11 cellular contexts compared by ENCODE assay signal in genomic region chr1:156691665-156692408, GRCh38. TPM values are rescaled to one million over a fixed set of nuclear protein-coding genes. Genes with fewer than 3 reads are reported as not detected.
DNase-seq lines count a peak whose midpoint lies in the region; FAIRE-seq and TF ChIP-seq lines count a peak whose summit lies in the region.
"Had no signal": no experiment of that assay in that cellular context is flagged by ENCODE, and none has a peak within 500 bp of the region (broad histone marks: within the 10 kb centered on the region; RNA-seq: fewer than 3 reads in every experiment).

No MANE protein-coding gene starts in this region.

- CTCF ChIA-PET in activated CD4-positive, alpha-beta memory T cell treated with anti-CD3 and anti-CD28 coated beads for 36 hours (lab: Charles Lee) = interaction anchor here (0.9 to 36.2 kb wide), 7 partner anchors 15 to 199 kb away, joined by 3 to 1179 read pairs (median 37); partner anchors contain the start of genes CRABP2, ISG20L2, METTL25B and NES

- peak overlapping the region; percentile 54 for H3K4me3 Mint-ChIP-seq in progenitor cell of endocrine pancreas (ENCODE audit: low read depth)
- no peak overlapping the region for H3K4me3 Mint-ChIP-seq in activated CD4-positive, alpha-beta memory T cell treated with anti-CD3 and anti-CD28 coated beads for 36 hours
- H3K4me3 Mint-ChIP-seq in activated T-helper 1 cell treated with anti-CD3 and anti-CD28 coated beads, Interleukin-12 subunit alpha, Interleukin-12 subunit beta, Interleukin-2, Interleukin-4 antibody, amounts not matched to agents 30 ng/mL and 10 ng/mL and 1 ng/mL, durations not matched to agents 14 hours and 24 hours and 36 hours = no peak overlapping the region
- H3K4me3 Mint-ChIP-seq: activated naive CD4-positive, alpha-beta T cell treated with anti-CD3 and anti-CD28 coated beads for 36 hours had no signal

- no peaks in the 10 kb centered on the region for H3K36me3 ChIP-seq in ES-I3 (ENCODE audit: insufficient read depth, low read length)
- H3K36me3 ChIP-seq in NT2/D1 (ENCODE audit: insufficient read depth, insufficient read length, low read length) = no peaks in the 10 kb centered on the region

- peak overlapping the region; percentile 17 for H3K9ac ChIP-seq in ES-I3 (ENCODE audit: low read depth, low read length)
- H3K9ac ChIP-seq in NT2/D1 (ENCODE audit: insufficient read length, low read depth) = peak overlapping the region; percentile 53

- no peaks in the 10 kb centered on the region for H3K9me3 ChIP-seq in ES-I3 (ENCODE audit: control insufficient read depth, insufficient read depth, low read length)
- no peaks in the 10 kb centered on the region for H3K9me3 ChIP-seq in NT2/D1 (ENCODE audit: insufficient read depth, low read length)

- FAIRE-seq in GM19239 (lab: Jason Lieb, UNC) = no peak

- no peak for DNase-seq in NT2/D1 (ENCODE audit: low read depth, low spot score)
- peak; percentile 84 for DNase-seq in epithelial cell of prostate (ENCODE audit: low read depth, low spot score)
- DNase-seq in progenitor cell of endocrine pancreas (ENCODE audit: low spot score, unreplicated experiment) = no peak
- DNase-seq in activated CD4-positive, alpha-beta memory T cell treated with anti-CD3 and anti-CD28 coated beads for 36 hours = no peak
- DNase-seq in activated T-helper 1 cell treated with anti-CD3 and anti-CD28 coated beads, Interleukin-12 subunit alpha, Interleukin-12 subunit beta, Interleukin-2, Interleukin-4 antibody, amounts not matched to agents 30 ng/mL and 10 ng/mL and 1 ng/mL, durations not matched to agents 14 hours and 24 hours and 36 hours (ENCODE audit: low spot score) = no peak
- DNase-seq in GM19239 (ENCODE audit: insufficient read length, low spot score) = no peak
- DNase-seq in NCI-H128 (lab: John Stamatoyannopoulos, UW; ENCODE audit: unreplicated experiment) = no peak
- DNase-seq: activated naive CD4-positive, alpha-beta T cell treated with anti-CD3 and anti-CD28 coated beads for 36 hours; posterior cingulate gyrus; SW 1271 had no signal

- peak; percentile 22 for TF ChIP-seq CTCF in progenitor cell of endocrine pancreas (IDR thresholded peaks at IDR 0.05; ENCODE audit: unreplicated experiment)

- intact Hi-C loops in activated CD4-positive, alpha-beta memory T cell treated with anti-CD3 and anti-CD28 coated beads for 36 hours (cut with micrococcal nuclease) = no loop called here
- intact Hi-C loops in activated T-helper 1 cell treated with anti-CD3 and anti-CD28 coated beads, Interleukin-12 subunit alpha, Interleukin-12 subunit beta, Interleukin-2, Interleukin-4 antibody, amounts not matched to agents 30 ng/mL and 10 ng/mL and 1 ng/mL, durations not matched to agents 14 hours and 24 hours and 36 hours (cut with micrococcal nuclease) = no loop called here

- peaks cover 43% of the 10 kb centered on the region for H3K4me1 Mint-ChIP-seq in progenitor cell of endocrine pancreas (ENCODE audit: low read depth)
- H3K4me1 Mint-ChIP-seq in activated CD4-positive, alpha-beta memory T cell treated with anti-CD3 and anti-CD28 coated beads for 36 hours (ENCODE audit: low read depth) = peaks cover 10% of the 10 kb centered on the region
- peaks cover 25% of the 10 kb centered on the region for H3K4me1 Mint-ChIP-seq in activated T-helper 1 cell treated with anti-CD3 and anti-CD28 coated beads, Interleukin-12 subunit alpha, Interleukin-12 subunit beta, Interleukin-2, Interleukin-4 antibody, amounts not matched to agents 30 ng/mL and 10 ng/mL and 1 ng/mL, durations not matched to agents 14 hours and 24 hours and 36 hours (ENCODE audit: low read depth)

- no peaks in the 10 kb centered on the region for H3K27me3 ChIP-seq in NT2/D1 (ENCODE audit: insufficient read depth, insufficient read length)

- peak overlapping the region; percentile 9 for H3K4me3 ChIP-seq in NT2/D1 (ENCODE audit: insufficient read length, low read depth)

- H3K27ac ChIP-seq in epithelial cell of prostate = peak overlapping the region; percentile 70

- peaks cover 7% of the 10 kb centered on the region for H3K27me3 Mint-ChIP-seq in progenitor cell of endocrine pancreas
- H3K27me3 Mint-ChIP-seq in activated CD4-positive, alpha-beta memory T cell treated with anti-CD3 and anti-CD28 coated beads for 36 hours = peaks cover 61% of the 10 kb centered on the region
- H3K27me3 Mint-ChIP-seq in activated T-helper 1 cell treated with anti-CD3 and anti-CD28 coated beads, Interleukin-12 subunit alpha, Interleukin-12 subunit beta, Interleukin-2, Interleukin-4 antibody, amounts not matched to agents 30 ng/mL and 10 ng/mL and 1 ng/mL, durations not matched to agents 14 hours and 24 hours and 36 hours (ENCODE audit: insufficient read depth) = peaks cover 60% of the 10 kb centered on the region

- H3K36me3 Mint-ChIP-seq in progenitor cell of endocrine pancreas (ENCODE audit: insufficient read depth) = no peaks in the 10 kb centered on the region
- no peaks in the 10 kb centered on the region for H3K36me3 Mint-ChIP-seq in activated CD4-positive, alpha-beta memory T cell treated with anti-CD3 and anti-CD28 coated beads for 36 hours
- no peaks in the 10 kb centered on the region for H3K36me3 Mint-ChIP-seq in activated T-helper 1 cell treated with anti-CD3 and anti-CD28 coated beads, Interleukin-12 subunit alpha, Interleukin-12 subunit beta, Interleukin-2, Interleukin-4 antibody, amounts not matched to agents 30 ng/mL and 10 ng/mL and 1 ng/mL, durations not matched to agents 14 hours and 24 hours and 36 hours (ENCODE audit: low read depth)

- H3K27ac Mint-ChIP-seq in progenitor cell of endocrine pancreas = peak overlapping the region; percentile 86
- H3K27ac Mint-ChIP-seq in activated CD4-positive, alpha-beta memory T cell treated with anti-CD3 and anti-CD28 coated beads for 36 hours = no peak overlapping the region
- H3K27ac Mint-ChIP-seq in activated T-helper 1 cell treated with anti-CD3 and anti-CD28 coated beads, Interleukin-12 subunit alpha, Interleukin-12 subunit beta, Interleukin-2, Interleukin-4 antibody, amounts not matched to agents 30 ng/mL and 10 ng/mL and 1 ng/mL, durations not matched to agents 14 hours and 24 hours and 36 hours = no peak overlapping the region
- H3K27ac Mint-ChIP-seq: activated naive CD4-positive, alpha-beta T cell treated with anti-CD3 and anti-CD28 coated beads for 36 hours had no signal

- H3K4me1 ChIP-seq in ES-I3 (ENCODE audit: insufficient read depth, low read length) = peaks cover 32% of the 10 kb centered on the region
- H3K4me1 ChIP-seq in NT2/D1 (ENCODE audit: insufficient read depth, insufficient read length) = peaks cover 38% of the 10 kb centered on the region

- POLR2A ChIA-PET in activated CD4-positive, alpha-beta memory T cell treated with anti-CD3 and anti-CD28 coated beads for 36 hours (lab: Charles Lee) = no interaction called here

- H3K9me3 Mint-ChIP-seq in progenitor cell of endocrine pancreas (ENCODE audit: low read depth) = no peaks in the 10 kb centered on the region
- H3K9me3 Mint-ChIP-seq in activated CD4-positive, alpha-beta memory T cell treated with anti-CD3 and anti-CD28 coated beads for 36 hours = no peaks in the 10 kb centered on the region
- no peaks in the 10 kb centered on the region for H3K9me3 Mint-ChIP-seq in activated T-helper 1 cell treated with anti-CD3 and anti-CD28 coated beads, Interleukin-12 subunit alpha, Interleukin-12 subunit beta, Interleukin-2, Interleukin-4 antibody, amounts not matched to agents 30 ng/mL and 10 ng/mL and 1 ng/mL, durations not matched to agents 14 hours and 24 hours and 36 hours
- H3K9me3 Mint-ChIP-seq: activated naive CD4-positive, alpha-beta T cell treated with anti-CD3 and anti-CD28 coated beads for 36 hours had no signal

RNA-seq across cellular contexts. Expression of gene CRABP2, which starts 13.5 kb away (rescaled TPM):
- total RNA-seq in progenitor cell of endocrine pancreas = 70.4 and 125 TPM in 2 replicates
- 1 to 10 TPM; 1.1 to 2.3 TPM for total RNA-seq in activated CD4-positive, alpha-beta memory T cell treated with anti-CD3 and anti-CD28 coated beads for 36 hours
- total RNA-seq in activated T-helper 1 cell treated with anti-CD3 and anti-CD28 coated beads, Interleukin-12 subunit alpha, Interleukin-12 subunit beta, Interleukin-2, Interleukin-4 antibody, amounts not matched to agents 30 ng/mL and 10 ng/mL and 1 ng/mL, durations not matched to agents 14 hours and 24 hours and 36 hours = 1.4 and 1.6 TPM in 2 replicates

RNA-seq across cellular contexts. Expression of gene NES, which starts 14.6 kb away (rescaled TPM):
- 33.9 and 39.2 TPM in 2 replicates for total RNA-seq in progenitor cell of endocrine pancreas
- under 1 TPM in 1 of 2 experiments, not detected in 1; 0.07 TPM for total RNA-seq in activated CD4-positive, alpha-beta memory T cell treated with anti-CD3 and anti-CD28 coated beads for 36 hours
- not detected in 2 replicates for total RNA-seq in activated T-helper 1 cell treated with anti-CD3 and anti-CD28 coated beads, Interleukin-12 subunit alpha, Interleukin-12 subunit beta, Interleukin-2, Interleukin-4 antibody, amounts not matched to agents 30 ng/mL and 10 ng/mL and 1 ng/mL, durations not matched to agents 14 hours and 24 hours and 36 hours
- total RNA-seq: activated naive CD4-positive, alpha-beta T cell treated with anti-CD3 and anti-CD28 coated beads for 36 hours had no signal

RNA-seq across cellular contexts. Expression of gene METTL25B, which starts 36.4 kb away (rescaled TPM):
- total RNA-seq in progenitor cell of endocrine pancreas = 40.0 and 42.4 TPM in 2 replicates
- total RNA-seq in activated CD4-positive, alpha-beta memory T cell treated with anti-CD3 and anti-CD28 coated beads for 36 hours = 10 to 100 TPM; 43.0 to 46.3 TPM
- total RNA-seq in activated T-helper 1 cell treated with anti-CD3 and anti-CD28 coated beads, Interleukin-12 subunit alpha, Interleukin-12 subunit beta, Interleukin-2, Interleukin-4 antibody, amounts not matched to agents 30 ng/mL and 10 ng/mL and 1 ng/mL, durations not matched to agents 14 hours and 24 hours and 36 hours = 31.6 and 38.9 TPM in 2 replicates

RNA-seq across cellular contexts. Expression of gene ISG20L2, which starts 36.7 kb away (rescaled TPM):
- total RNA-seq in progenitor cell of endocrine pancreas = 36.9 and 38.9 TPM in 2 replicates
- total RNA-seq in activated CD4-positive, alpha-beta memory T cell treated with anti-CD3 and anti-CD28 coated beads for 36 hours = 10 to 100 TPM; 35.6 to 36.8 TPM
- total RNA-seq in activated T-helper 1 cell treated with anti-CD3 and anti-CD28 coated beads, Interleukin-12 subunit alpha, Interleukin-12 subunit beta, Interleukin-2, Interleukin-4 antibody, amounts not matched to agents 30 ng/mL and 10 ng/mL and 1 ng/mL, durations not matched to agents 14 hours and 24 hours and 36 hours = 73.7 and 81.5 TPM in 2 replicates

RNA-seq across cellular contexts. Expression of gene MRPL24, which starts 49.1 kb away (rescaled TPM):
- 35.9 and 43.2 TPM in 2 replicates for total RNA-seq in progenitor cell of endocrine pancreas
- total RNA-seq in activated CD4-positive, alpha-beta memory T cell treated with anti-CD3 and anti-CD28 coated beads for 36 hours = 100 to 1,000 TPM; 105 to 106 TPM
- 132 and 135 TPM in 2 replicates for total RNA-seq in activated T-helper 1 cell treated with anti-CD3 and anti-CD28 coated beads, Interleukin-12 subunit alpha, Interleukin-12 subunit beta, Interleukin-2, Interleukin-4 antibody, amounts not matched to agents 30 ng/mL and 10 ng/mL and 1 ng/mL, durations not matched to agents 14 hours and 24 hours and 36 hours

Comparison
In these comparisons a context has a peak if more than half of its experiments do, and no peak if none do; other contexts are left out.
1. RNA of gene CRABP2, which starts 13.5 kb away (total RNA-seq): 70.4 to 125 TPM in progenitor cell of endocrine pancreas; 1.1 to 2.3 TPM in activated CD4-positive, alpha-beta memory T cell treated with anti-CD3 and anti-CD28 coated beads for 36 hours and 1.4 to 1.6 TPM in activated T-helper 1 cell treated with anti-CD3 and anti-CD28 coated beads, Interleukin-12 subunit alpha, Interleukin-12 subunit beta, Interleukin-2, Interleukin-4 antibody, amounts not matched to agents 30 ng/mL and 10 ng/mL and 1 ng/mL, durations not matched to agents 14 hours and 24 hours and 36 hours; every median in the first group is over 10 times any median in the second.
2. RNA of gene NES, which starts 14.6 kb away (total RNA-seq): 33.9 to 39.2 TPM in progenitor cell of endocrine pancreas; 0.07 TPM in activated CD4-positive, alpha-beta memory T cell treated with anti-CD3 and anti-CD28 coated beads for 36 hours and not detected in activated T-helper 1 cell treated with anti-CD3 and anti-CD28 coated beads, Interleukin-12 subunit alpha, Interleukin-12 subunit beta, Interleukin-2, Interleukin-4 antibody, amounts not matched to agents 30 ng/mL and 10 ng/mL and 1 ng/mL, durations not matched to agents 14 hours and 24 hours and 36 hours; every median in the first group is over 10 times any median in the second.